ENCODE assay signal across 1 cellular context in the genomic region with DNA sequence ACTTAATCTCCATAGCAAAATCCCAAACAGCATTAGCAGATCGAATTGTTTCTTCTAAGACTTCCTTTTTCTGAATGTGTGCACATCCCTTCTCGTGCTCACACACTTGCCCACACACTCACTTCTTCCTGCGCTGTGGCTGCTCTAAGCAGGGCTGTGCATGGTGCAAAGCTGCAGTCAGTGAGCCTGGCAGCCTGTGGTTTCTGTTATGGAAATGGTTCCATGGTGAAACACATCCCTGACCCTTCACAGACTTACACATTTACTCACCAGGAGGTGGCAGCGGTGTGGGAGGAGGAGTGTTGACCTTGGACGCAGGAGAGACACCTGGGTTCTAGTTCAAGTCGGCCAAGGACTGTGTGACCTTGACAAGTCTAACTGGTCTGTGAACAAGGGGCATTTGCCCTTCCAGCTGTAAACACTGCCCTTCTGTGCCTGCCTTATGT.
TF ChIP-seq lines count a peak whose summit lies in the region.

No MANE protein-coding gene starts in this region.

TF ChIP-seq in GM23338, 12 proteins besides CTCF, POLR2A, EP300 and RAD21 (continued from another document):
- no peak for TF ChIP-seq EZH2phosphoT487 (IDR thresholded peaks at IDR 0.05; ENCODE audit: unreplicated experiment)
- no peak for TF ChIP-seq JUNB (IDR thresholded peaks at IDR 0.05; ENCODE audit: unreplicated experiment)
- no peak for TF ChIP-seq ZNF331 (CRISPR knock-in tag; IDR thresholded peaks at IDR 0.05; ENCODE audit: low read depth)
- TF ChIP-seq ZNF114 (CRISPR knock-in tag; IDR thresholded peaks at IDR 0.05): no peak
- no peak for TF ChIP-seq CREB1 (CRISPR knock-in tag; IDR thresholded peaks at IDR 0.05; ENCODE audit: low read depth)
- TF ChIP-seq NANOG (IDR thresholded peaks at IDR 0.05; ENCODE audit: borderline replicate concordance): no peak
